ENCODE assay signal across 15 cellular contexts in genomic region chr2:28414583-28414982, GRCh38. TPM values are rescaled to one million over a fixed set of nuclear protein-coding genes. Genes with fewer than 3 reads are reported as not detected.
DNase-seq lines count a peak whose midpoint lies in the region; TF ChIP-seq lines count a peak whose summit lies in the region.
"Had no signal": no experiment of that assay in that cellular context is flagged by ENCODE, and none has a peak within 500 bp of the region (broad histone marks: within the 10 kb centered on the region; RNA-seq: fewer than 3 reads in every experiment).

No MANE protein-coding gene starts in this region.

- H3K79me2 ChIP-seq in mammary epithelial cell (ENCODE audit: insufficient read depth, low read length) = peaks cover 62% of the 10 kb centered on the region

- peaks cover 13% of the 10 kb centered on the region for H3K4me1 Mint-ChIP-seq in MCF 10A (ENCODE audit: insufficient read depth, unreplicated experiment)
- peaks cover 73 to 89% of the 10 kb centered on the region in 2 donors for H3K4me1 Mint-ChIP-seq in immature natural killer cell
- H3K4me1 Mint-ChIP-seq in CD8-positive, alpha-beta memory T cell = peaks cover 30 to 47% (median 37%) of the 10 kb centered on the region in 3 donors

- no peaks in the 10 kb centered on the region for H4K20me1 ChIP-seq in mammary epithelial cell (ENCODE audit: insufficient read depth, low read length)

- H3K4me3 Mint-ChIP-seq in MCF 10A (ENCODE audit: unreplicated experiment) (no peak overlapping the region), immature natural killer cell (peak overlapping the region in 1 of 5 donors; percentile 21)
- no peak overlapping the region for H3K4me3 Mint-ChIP-seq in CD8-positive, alpha-beta memory T cell
- H3K4me3 Mint-ChIP-seq: activated naive CD4-positive, alpha-beta T cell treated with anti-CD3 and anti-CD28 coated beads for 36 hours had no signal

- no peak overlapping the region for H3K4me3 ChIP-seq in mammary epithelial cell (replicated peaks in 1 of 3; ENCODE audit: insufficient read depth in 1 of 3, low read depth in 2 of 3, low read length in 3 of 3)
- no peak overlapping the region for H3K4me3 ChIP-seq in tibial artery
- H3K4me3 ChIP-seq in coronary artery = no peak overlapping the region
- no peak overlapping the region for H3K4me3 ChIP-seq in CD8-positive, alpha-beta memory T cell (ENCODE audit: low read length)
- H3K4me3 ChIP-seq: mucosa of descending colon, tibial nerve had no signal

- H3K4me2 ChIP-seq in mammary epithelial cell (ENCODE audit: insufficient read depth, low read depth, low read length) = no peak overlapping the region
- H3K4me2 ChIP-seq: SK-N-SH had no signal

- BruUV-seq in MCF 10A (replicated peaks; lab: Mats Ljungman, UMichigan) (no TSS peak), mammary epithelial cell (replicated peaks; lab: Mats Ljungman, UMichigan) (no TSS peak)

- in situ Hi-C loops in mammary epithelial cell (cut with MboI; ENCODE audit: low sequenced_read_pairs in 2 of 2) = no loop called here

- CTCF ChIA-PET in MCF 10A (lab: Yijun Ruan, JAX) (interaction anchor here (0.6 to 1.5 kb wide), 6 partner anchors 13 to 711 kb away, joined by 3 to 8 read pairs (median 3); no protein-coding TSS in a partner anchor), mammary epithelial cell (lab: Charles Lee; ENCODE audit: low non-redundant PET) (no interaction called here)
- CTCF ChIA-PET in CD8-positive, alpha-beta memory T cell (lab: Charles Lee) = interaction anchor here (1.2 kb wide), 1 partner anchor 21 kb away, joined by 3 read pairs; no protein-coding TSS in a partner anchor

- POLR2A ChIA-PET in MCF 10A (lab: Yijun Ruan, JAX) = interaction anchor here (0.6 to 4.4 kb wide), 11 partner anchors 11 to 711 kb away, joined by 3 to 22 read pairs (median 5); no protein-coding TSS in a partner anchor
- POLR2A ChIA-PET in CD8-positive, alpha-beta memory T cell (lab: Charles Lee) = interaction anchor here (0.6 kb wide), 2 partner anchors 23 to 569 kb away, joined by 3 read pairs; no protein-coding TSS in a partner anchor

- no peak overlapping the region for H2AFZ ChIP-seq in mammary epithelial cell (ENCODE audit: low read depth, low read length)

- H3K27me3 ChIP-seq in mammary epithelial cell (ENCODE audit: insufficient read depth, low read length) = no peaks in the 10 kb centered on the region
- H3K27me3 ChIP-seq in tibial artery = no peaks in the 10 kb centered on the region
- no peaks in the 10 kb centered on the region for H3K27me3 ChIP-seq in CD8-positive, alpha-beta memory T cell (ENCODE audit: insufficient read depth, low read length, poor library complexity, severe bottlenecking)
- H3K27me3 ChIP-seq: tibial nerve had no signal

- H3K36me3 ChIP-seq in mammary epithelial cell (ENCODE audit: insufficient read depth, low read length) (peaks cover 34% of the 10 kb centered on the region), tibial artery (peaks cover 72 to 91% (median 90%) of the 10 kb centered on the region in 3 donors)
- peaks cover 13% of the 10 kb centered on the region for H3K36me3 ChIP-seq in CD8-positive, alpha-beta memory T cell (ENCODE audit: insufficient read depth, low read length)

- H3K9ac ChIP-seq in mammary epithelial cell (ENCODE audit: insufficient read depth, low read length) = no peak overlapping the region
- H3K9ac ChIP-seq: SK-N-SH had no signal

- DNase-seq in MCF 10A (ENCODE audit: unreplicated experiment) (no peak), mammary epithelial cell (no peak), astrocyte of the hippocampus (ENCODE audit: low read depth, low spot score) (peak; percentile 73), immature natural killer cell (peak in 1 of 3 donors; percentile 6), tibial artery (no peak), coronary artery (ENCODE audit: low spot score) (no peak)
- DNase-seq in stimulated activated naive CD4-positive, alpha-beta T cell (lab: John Stamatoyannopoulos, UW) = no peak
- DNase-seq in CD8-positive, alpha-beta memory T cell = no peak
- DNase-seq: activated naive CD4-positive, alpha-beta T cell treated with anti-CD3 and anti-CD28 coated beads for 36 hours; caudate nucleus; KG1; SK-N-SH; stimulated activated CD4-positive, alpha-beta T cell treated with anti-CD3 and anti-CD28 coated beads, Interleukin-1b, Interleukin-23, amount 100 ng/mL, for 48 hours had no signal

- H3K27ac Mint-ChIP-seq in MCF 10A (ENCODE audit: low read depth, unreplicated experiment) = peak overlapping the region; percentile 19
- H3K27ac Mint-ChIP-seq in immature natural killer cell = peak overlapping the region; percentile 80 to 100 (median 94)
- H3K27ac Mint-ChIP-seq in CD8-positive, alpha-beta memory T cell = peak overlapping the region in 4 of 8 donors; percentile 50 to 86 (median 70)

- H3K27me3 Mint-ChIP-seq in MCF 10A (ENCODE audit: insufficient read depth, unreplicated experiment) (no peaks in the 10 kb centered on the region), immature natural killer cell (ENCODE audit: low read depth in 3 of 3) (peaks cover 49 to 59% (median 58%) of the 10 kb centered on the region in 3 donors)
- H3K27me3 Mint-ChIP-seq in CD8-positive, alpha-beta memory T cell = peaks cover 0 to 3% of the 10 kb centered on the region in 2 donors

- H3K36me3 Mint-ChIP-seq in MCF 10A (ENCODE audit: insufficient read depth, unreplicated experiment) = no peaks in the 10 kb centered on the region
- peaks cover 30 to 57% (median 30%) of the 10 kb centered on the region in 3 donors for H3K36me3 Mint-ChIP-seq in immature natural killer cell
- peaks cover 3 to 59% (median 6%) of the 10 kb centered on the region in 3 donors for H3K36me3 Mint-ChIP-seq in CD8-positive, alpha-beta memory T cell

- H3K9me3 Mint-ChIP-seq in MCF 10A (ENCODE audit: unreplicated experiment) (no peaks in the 10 kb centered on the region), immature natural killer cell (no peaks in the 10 kb centered on the region)
- H3K9me3 Mint-ChIP-seq in CD8-positive, alpha-beta memory T cell = no peaks in the 10 kb centered on the region
- H3K9me3 Mint-ChIP-seq: activated naive CD4-positive, alpha-beta T cell treated with anti-CD3 and anti-CD28 coated beads for 36 hours had no signal

- H3K9me3 ChIP-seq in mammary epithelial cell (replicated peaks; ENCODE audit: insufficient read depth, low read length) (no peaks in the 10 kb centered on the region), tibial artery (no peaks in the 10 kb centered on the region)
- no peaks in the 10 kb centered on the region for H3K9me3 ChIP-seq in CD8-positive, alpha-beta memory T cell (ENCODE audit: low read length)
- H3K9me3 ChIP-seq: mucosa of descending colon, SK-N-SH, tibial nerve had no signal

- WGBS in mammary epithelial cell (ENCODE audit: low coverage, missing lambda C conversion rate) = 25% methylated on average over 5 of the region's 5 CpGs

- intact Hi-C loops in MCF 10A (cut with micrococcal nuclease) = no loop called here
- intact Hi-C loops in mammary epithelial cell (cut with micrococcal nuclease) = loop anchor here (2.0 kb wide), 1 partner anchor 38 kb away; no protein-coding TSS in a partner anchor
- intact Hi-C loops in tibial artery (cut with DNase I; ENCODE audit: low total_unique reads) = no loop called here

- H3K27ac ChIP-seq in mammary epithelial cell (ENCODE audit: insufficient read depth, low read depth, low read length) = no peak overlapping the region
- peak overlapping the region; percentile 7 to 29 for H3K27ac ChIP-seq in tibial artery
- peak overlapping the region in 1 of 2 donors; percentile 24 for H3K27ac ChIP-seq in coronary artery
- no peak overlapping the region for H3K27ac ChIP-seq in CD8-positive, alpha-beta memory T cell (ENCODE audit: low read depth, low read length)

- TF ChIP-seq CTCF in MCF 10A (IDR thresholded peaks at IDR 0.05; ENCODE audit: unreplicated experiment) (no peak), mammary epithelial cell (conservative IDR thresholded peaks at IDR 0.05 in 1 of 2, IDR thresholded peaks at IDR 0.05 in 1 of 2; ENCODE audit: extremely low read depth in 1 of 2, insufficient read depth in 1 of 2, low read depth in 1 of 2, low read length in 2 of 2) (no peak), tibial artery (IDR thresholded peaks at IDR 0.05) (no peak), coronary artery (IDR thresholded peaks at IDR 0.05) (no peak)

- H3K4me1 ChIP-seq in mammary epithelial cell (ENCODE audit: insufficient read depth, low read length) = peaks cover 33% of the 10 kb centered on the region
- peaks cover 0 to 71% (median 36%) of the 10 kb centered on the region in 4 donors for H3K4me1 ChIP-seq in tibial artery
- H3K4me1 ChIP-seq in CD8-positive, alpha-beta memory T cell (ENCODE audit: insufficient read depth, low read length) = peaks cover 27% of the 10 kb centered on the region

- dilution Hi-C loops in mammary epithelial cell (cut with HindIII; ENCODE audit: low sequenced_read_pairs) = loop anchor here (25.0 kb wide), 1 partner anchor 702 kb away; no protein-coding TSS in a partner anchor

RNA-seq across cellular contexts. Expression of gene FOSL2, which starts 21.9 kb away (rescaled TPM):
- total RNA-seq in MCF 10A (2022) = 122 and 141 TPM in 2 replicates
- 10 to 100 TPM; 89.9 to 92.9 TPM for total RNA-seq in mammary epithelial cell
- polyA plus RNA-seq in mammary epithelial cell = 30.6 TPM
- 126 TPM for polyA minus RNA-seq in mammary epithelial cell
- 10 to 100 TPM; 27.2 to 54.3 (median 28.7) TPM for polyA plus RNA-seq in immature natural killer cell
- 10 to 100 TPM; 46.2 to 47.3 TPM for total RNA-seq in CD8-positive, alpha-beta memory T cell
- 14.1 TPM for polyA plus RNA-seq in CD8-positive, alpha-beta memory T cell

Comparison
In these comparisons a context has a peak if more than half of its experiments do, and no peak if none do; other contexts are left out.
1. H3K27ac ChIP-seq: peak in tibial artery (2 of 2); none in mammary epithelial cell (single experiment) and CD8-positive, alpha-beta memory T cell (single experiment).